ENCODE assay signal across 8 cellular contexts in genomic region chr15:71532994-71533393, GRCh38.
DNase-seq lines count a peak whose midpoint lies in the region; ATAC-seq, FAIRE-seq and TF ChIP-seq lines count a peak whose summit lies in the region.

No MANE protein-coding gene starts in this region.

- FAIRE-seq in A549 (lab: Jason Lieb, UNC): no peak

- POLR2A ChIA-PET in A549 (lab: Yijun Ruan, JAX): no interaction called here

- H3K36me3 ChIP-seq in esophagus squamous epithelium: no peaks in the 10 kb centered on the region
- no peaks in the 10 kb centered on the region for H3K36me3 ChIP-seq in transverse colon

- H3K4me1 ChIP-seq in A549 (0 out of 3 replicates have a peak, but pooled peaks cover 2% of the 10 kb centered on the region), esophagus squamous epithelium (peaks cover 0 to 60% (median 7%) of the 10 kb centered on the region in 3 donors), transverse colon (peaks cover 0 to 12% (median 2%) of the 10 kb centered on the region in 4 donors)

- TF ChIP-seq POLR2A in A549 (IDR thresholded peaks at IDR 0.05; ENCODE audit: low read length) (no peak), esophagus squamous epithelium (IDR thresholded peaks at IDR 0.05) (no peak), transverse colon (IDR thresholded peaks at IDR 0.05) (no peak)

- in situ Hi-C loops in transverse colon (cut with MboI; ENCODE audit: low pct_ligation_motif_present in 1 of 4, low pct_unique_long_range_greater_than_20kb in 1 of 4, low sequenced_read_pairs in 3 of 4): no loop called here

- peaks cover 20% of the 10 kb centered on the region for H3K27me3 Mint-ChIP-seq in activated T-cell treated with anti-CD3 and anti-CD28 coated beads, Interleukin-2, amount 50 U/mL, for 4 hours (ENCODE audit: low read depth)

- H3K4me1 Mint-ChIP-seq in activated T-cell treated with anti-CD3 and anti-CD28 coated beads, Interleukin-2, amount 50 U/mL, for 4 hours (ENCODE audit: low read depth): no peaks in the 10 kb centered on the region

- TF ChIP-seq EP300 in A549 (IDR thresholded peaks at IDR 0.05) (no peak), transverse colon (IDR thresholded peaks at IDR 0.05; ENCODE audit: low read depth) (no peak)

- no peaks in the 10 kb centered on the region for H3K27me3 ChIP-seq in esophagus squamous epithelium
- H3K27me3 ChIP-seq in transverse colon: no peaks in the 10 kb centered on the region

- H3K36me3 Mint-ChIP-seq in activated T-cell treated with anti-CD3 and anti-CD28 coated beads, Interleukin-2, amount 50 U/mL, for 4 hours (ENCODE audit: insufficient read depth): no peaks in the 10 kb centered on the region

- DNase-seq in A549 (ENCODE audit: low read depth in 1 of 2, low spot score in 1 of 2) (peak; percentile 31 to 43), NOMO-1 treated with DMSO at 0.1 percent for 48 hours (lab: John Stamatoyannopoulos, UW; ENCODE audit: unreplicated experiment) (peak; percentile 17), esophagus squamous epithelium (lab: John Stamatoyannopoulos, UW) (no peak), transverse colon (no peak)
- DNase-seq in activated effector memory CD4-positive, alpha-beta T cell treated with anti-CD3 and anti-CD28 coated beads, Interleukin-2, amount 50 U/mL, for 16 hours: no peak
- no peak for DNase-seq in activated T-cell treated with anti-CD3 and anti-CD28 coated beads, Interleukin-2, amount 50 U/mL, for 4 hours
- DNase-seq in activated naive CD4-positive, alpha-beta T cell treated with Interleukin-2 at 50 U/mL for 16 hours: no peak

- ATAC-seq in A549: no peak
- ATAC-seq in activated T-cell treated with anti-CD3 and anti-CD28 coated beads, Interleukin-2, amount 50 U/mL, for 4 hours: no peak

- H3K9me3 Mint-ChIP-seq in activated T-cell treated with anti-CD3 and anti-CD28 coated beads, Interleukin-2, amount 50 U/mL, for 4 hours: peaks cover 7% of the 10 kb centered on the region

- TF ChIP-seq CTCF in A549 (IDR thresholded peaks at IDR 0.05): peak; percentile 50
- TF ChIP-seq CTCF in GM12874 (IDR thresholded peaks at IDR 0.05; ENCODE audit: insufficient read depth, low read depth, low read length): peak; percentile 37; the same call in 1 of the 2 replicates
- peak in 5 of 6 experiments; percentile 65 to 90 (median 79) for TF ChIP-seq CTCF in esophagus squamous epithelium (IDR thresholded peaks at IDR 0.05)
- TF ChIP-seq CTCF in transverse colon (IDR thresholded peaks at IDR 0.05): peak; percentile 19 to 44 (median 33)

- TF ChIP-seq RAD21 in A549 (conservative IDR thresholded peaks at IDR 0.05 in 1 of 2, IDR thresholded peaks at IDR 0.05 in 1 of 2): peak; percentile 59 to 60; a peak in 4 of 5 replicates

- no peak overlapping the region for H3K4me2 ChIP-seq in A549

- 91% methylated on average over 6 of the region's 6 CpGs for WGBS in A549 (ENCODE audit: missing lambda C conversion rate)
- WGBS in esophagus squamous epithelium, 2 donors: 42 to 47% methylated on average over 6 of the region's 6 CpGs
- WGBS in transverse colon (ENCODE audit: low coverage in 1 of 2), 2 donors: 70 to 86% methylated on average over 6 of the region's 6 CpGs

- H3K9me3 ChIP-seq in A549: 0 out of 3 replicates have a peak, but pooled peaks cover 4% of the 10 kb centered on the region
- H3K9me3 ChIP-seq in esophagus squamous epithelium: no peaks in the 10 kb centered on the region
- H3K9me3 ChIP-seq in transverse colon: peaks cover 0 to 3% of the 10 kb centered on the region in 2 donors

- no peak overlapping the region for H3K27ac ChIP-seq in A549
- peak overlapping the region in 1 of 4 donors; percentile 28 for H3K27ac ChIP-seq in esophagus squamous epithelium
- no peak overlapping the region for H3K27ac ChIP-seq in transverse colon

- CTCF ChIA-PET in A549 (lab: Yijun Ruan, JAX): interaction anchor here (1.2 to 1.6 kb wide), 3 partner anchors 13 to 29 kb away, joined by 3 to 4 read pairs (median 3); no protein-coding TSS in a partner anchor

- intact Hi-C loops in esophagus squamous epithelium (cut with DNase I) (no loop called here), transverse colon (cut with DNase I; ENCODE audit: low total_unique reads) (no loop called here)

- no peak overlapping the region for H3K4me3 Mint-ChIP-seq in activated T-cell treated with anti-CD3 and anti-CD28 coated beads, Interleukin-2, amount 50 U/mL, for 4 hours

- H3K4me3 ChIP-seq in A549 (no peak overlapping the region), esophagus squamous epithelium (no peak overlapping the region), transverse colon (no peak overlapping the region)

TF ChIP-seq in A549, 52 proteins besides CTCF, POLR2A, EP300 and RAD21:
- 0 out of 2 replicates have a peak, but pooled peaks have one; percentile 15 for TF ChIP-seq ZNF302 (CRISPR knock-in tag; IDR thresholded peaks at IDR 0.05)
- no peak for TF ChIP-seq HEYL (CRISPR knock-in tag; IDR thresholded peaks at IDR 0.05)
- no peak for TF ChIP-seq MAFK (IDR thresholded peaks at IDR 0.05; ENCODE audit: partially characterized antibody)
- TF ChIP-seq KDM1A (IDR thresholded peaks at IDR 0.05; ENCODE audit: low read depth): no peak
- no peak for TF ChIP-seq ELK1 (IDR thresholded peaks at IDR 0.05; ENCODE audit: low read depth, low read length)
- no peak for TF ChIP-seq JUNB (IDR thresholded peaks at IDR 0.05)
- TF ChIP-seq RARB (CRISPR knock-in tag; IDR thresholded peaks at IDR 0.05): no peak
- TF ChIP-seq TFCP2L1 (CRISPR knock-in tag; IDR thresholded peaks at IDR 0.05): no peak
- TF ChIP-seq HES2 (IDR thresholded peaks at IDR 0.05): no peak
- no peak for TF ChIP-seq EHMT2 (IDR thresholded peaks at IDR 0.05; ENCODE audit: low read depth)
- no peak for TF ChIP-seq MAX (IDR thresholded peaks at IDR 0.05)
- TF ChIP-seq CHD2 (IDR thresholded peaks at IDR 0.05; ENCODE audit: low read length, partially characterized antibody): no peak
- no peak for TF ChIP-seq HOXB13 (CRISPR knock-in tag; IDR thresholded peaks at IDR 0.05; ENCODE audit: low read depth)
- TF ChIP-seq FOSB (CRISPR knock-in tag; IDR thresholded peaks at IDR 0.05): 0 out of 2 replicates have a peak, but pooled peaks have one; percentile 36
- no peak for TF ChIP-seq NPAS2 (CRISPR knock-in tag; IDR thresholded peaks at IDR 0.05; ENCODE audit: borderline replicate concordance)
- no peak for TF ChIP-seq USF2 (IDR thresholded peaks at IDR 0.05)
- no peak for TF ChIP-seq RNF2 (IDR thresholded peaks at IDR 0.05; ENCODE audit: borderline replicate concordance, low read depth)
- TF ChIP-seq SMC3 (IDR thresholded peaks at IDR 0.05): peak; percentile 38; the same call in 2 of the 3 replicates
- TF ChIP-seq CBX2 (IDR thresholded peaks at IDR 0.05; ENCODE audit: borderline replicate concordance, low read depth): no peak
- no peak for TF ChIP-seq HDAC2 (IDR thresholded peaks at IDR 0.05)
- TF ChIP-seq CBX8 (IDR thresholded peaks at IDR 0.05): no peak
- no peak for TF ChIP-seq ESRRA (IDR thresholded peaks at IDR 0.05; ENCODE audit: borderline replicate concordance, low read length)
- TF ChIP-seq HOXA7 (CRISPR knock-in tag; IDR thresholded peaks at IDR 0.05): no peak

Comparison
In these comparisons a context has a peak if more than half of its experiments do, and no peak if none do; other contexts are left out.
1. DNase-seq: peak in A549 (2 of 2) and NOMO-1 treated with DMSO at 0.1 percent for 48 hours (single experiment); none in esophagus squamous epithelium (single experiment), transverse colon (single experiment), activated effector memory CD4-positive, alpha-beta T cell treated with anti-CD3 and anti-CD28 coated beads, Interleukin-2, amount 50 U/mL, for 16 hours (single experiment), activated T-cell treated with anti-CD3 and anti-CD28 coated beads, Interleukin-2, amount 50 U/mL, for 4 hours (single experiment) and activated naive CD4-positive, alpha-beta T cell treated with Interleukin-2 at 50 U/mL for 16 hours (single experiment).
2. Peak in every context shown above with its lines, with median percentiles within 50 percentile points of each other: CTCF ChIP-seq.